In the genomic region with DNA sequence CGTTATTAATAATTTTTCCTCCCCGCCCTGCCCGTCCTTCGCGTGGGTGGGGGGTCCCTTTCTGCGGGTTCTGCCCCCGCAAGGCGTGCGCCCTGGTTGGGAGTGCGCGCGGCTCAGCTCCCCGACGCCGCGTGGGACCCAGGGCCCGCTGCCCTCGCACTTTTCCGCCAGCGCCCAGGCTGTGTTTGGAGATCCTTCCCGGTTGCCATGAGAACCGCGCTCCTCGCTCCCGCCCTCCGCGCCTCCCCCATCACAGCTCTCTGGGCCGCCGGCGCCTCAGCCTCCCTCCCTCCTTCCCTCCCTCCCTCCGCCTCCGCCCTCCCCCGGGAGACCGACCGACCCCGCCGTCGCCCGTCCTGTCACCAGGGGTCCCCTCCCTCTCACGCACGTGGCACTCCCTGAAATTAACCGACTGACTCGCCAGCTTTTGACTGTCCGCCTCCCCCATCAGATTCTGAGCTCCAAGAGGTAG, we compare ENCODE assay signal across 1 cellular context.
A peak's percentile ranks its signal among the peaks of the same experiment; 100 is the strongest.
TF ChIP-seq lines count a peak whose summit lies in the region.

No MANE protein-coding gene starts in this region.

TF ChIP-seq in K562, 482 proteins besides CTCF, POLR2A, EP300 and RAD21 (continued from another document and continues in another):
- TF ChIP-seq, protein P1, sequence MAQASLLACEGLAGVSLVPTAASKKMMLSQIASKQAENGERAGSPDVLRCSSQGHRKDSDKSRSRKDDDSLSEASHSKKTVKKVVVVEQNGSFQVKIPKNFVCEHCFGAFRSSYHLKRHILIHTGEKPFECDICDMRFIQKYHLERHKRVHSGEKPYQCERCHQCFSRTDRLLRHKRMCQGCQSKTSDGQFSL (CRISPR knock-in tag; IDR thresholded peaks at IDR 0.05) = peak; percentile 46; the same call in 1 of the 2 replicates
- TF ChIP-seq, protein P1 (tag; IDR thresholded peaks at IDR 0.05) = 0 out of 4 replicates have a peak, but pooled peaks of 1 of the 2 experiments have one; percentile 60
- TF ChIP-seq SIN3B (IDR thresholded peaks at IDR 0.05; ENCODE audit: low read depth) (no peak), CCNT2 (IDR thresholded peaks at IDR 0.05; ENCODE audit: borderline replicate concordance, extremely low read depth, insufficient read length, low read depth, low read length) (peak; percentile 62), ZNF695 (CRISPR knock-in tag; IDR thresholded peaks at IDR 0.05) (no peak), PTBP1 (IDR thresholded peaks at IDR 0.05; ENCODE audit: low read depth, low read length) (peak; percentile 10; the same call in 1 of the 2 replicates), NRF1 (conservative IDR thresholded peaks at IDR 0.05 in 1 of 2, IDR thresholded peaks at IDR 0.05 in 1 of 2) (peak; percentile 42 to 44; a peak in 1 of 4 replicates), ETV5 (CRISPR knock-in tag; IDR thresholded peaks at IDR 0.05; ENCODE audit: low read depth) (no peak), YY1 (IDR thresholded peaks at IDR 0.05; ENCODE audit: borderline replicate concordance in 1 of 3, control insufficient read depth in 1 of 3, extremely low read depth in 1 of 3, insufficient read depth in 3 of 3, insufficient read length in 1 of 3, insufficient replicate concordance in 2 of 3, low read depth in 1 of 3, low read length in 2 of 3) (peak in 1 of 3 experiments; percentile 62), CAMTA2 (CRISPR knock-in tag; conservative IDR thresholded peaks at IDR 0.05) (no peak), HNRNPK (IDR thresholded peaks at IDR 0.05; ENCODE audit: low read depth, low read length, poor library complexity, severe bottlenecking) (peak; percentile 52), CBFB (CRISPR knock-in tag; IDR thresholded peaks at IDR 0.05) (no peak), FOXM1 (IDR thresholded peaks at IDR 0.05; ENCODE audit: low read depth) (no peak), FOXM1 (CRISPR knock-in tag; IDR thresholded peaks at IDR 0.05; ENCODE audit: low read depth) (peak; percentile 86; the same call in 1 of the 2 replicates), ZC3H4 (CRISPR knock-in tag; IDR thresholded peaks at IDR 0.05; ENCODE audit: borderline replicate concordance) (no peak), POLR2G (IDR thresholded peaks at IDR 0.05; ENCODE audit: low read depth, low read length) (peak; percentile 56), CHD2 (IDR thresholded peaks at IDR 0.05; ENCODE audit: low read depth, low read length) (peak; percentile 68), SP1 (CRISPR knock-in tag; IDR thresholded peaks at IDR 0.05) (peak; percentile 2; the same call in 1 of the 2 replicates), ZNF589 (CRISPR knock-in tag; IDR thresholded peaks at IDR 0.05; ENCODE audit: low read depth) (0 out of 2 replicates have a peak, but pooled peaks have one; percentile 44), BMI1 (IDR thresholded peaks at IDR 0.05; ENCODE audit: low read length) (peak; percentile 88), MEIS2 (IDR thresholded peaks at IDR 0.05; ENCODE audit: partially characterized antibody) (peak; percentile 8), EGR1 (conservative IDR thresholded peaks at IDR 0.05) (peak; percentile 95), CTBP1 (IDR thresholded peaks at IDR 0.05; ENCODE audit: borderline replicate concordance) (0 out of 2 replicates have a peak, but pooled peaks have one; percentile 34), CXXC5 (CRISPR knock-in tag; IDR thresholded peaks at IDR 0.05) (0 out of 2 replicates have a peak, but pooled peaks have one; percentile 27), ZFX (CRISPR knock-in tag; IDR thresholded peaks at IDR 0.05) (peak; percentile 62; the same call in 1 of the 2 replicates), TBP (optimal IDR thresholded peaks at IDR 0.05; ENCODE audit: low read depth, low read length) (peak; percentile 37), MBD2 (IDR thresholded peaks at IDR 0.05; ENCODE audit: borderline replicate concordance, low read depth) (peak; percentile 34; the same call in 1 of the 2 replicates), ZNF263 (CRISPR knock-in tag; IDR thresholded peaks at IDR 0.05; ENCODE audit: borderline replicate concordance) (peak; percentile 49; the same call in 1 of the 2 replicates), FIP1L1 (IDR thresholded peaks at IDR 0.05; ENCODE audit: low read depth, low read length, poor library complexity, severe bottlenecking) (peak; percentile 41), JUND (IDR thresholded peaks at IDR 0.05; ENCODE audit: borderline replicate concordance, low read depth, low read length) (peak; percentile 31; the same call in 1 of the 2 replicates), JUND (tag; IDR thresholded peaks at IDR 0.05; ENCODE audit: borderline replicate concordance, low read depth, low read length) (no peak), ZBTB7A (IDR thresholded peaks at IDR 0.05; ENCODE audit: borderline replicate concordance, control insufficient read depth, low read depth, low read length) (peak; percentile 64), RB1 (IDR thresholded peaks at IDR 0.05; ENCODE audit: low read depth) (peak; percentile 64), RFX1 (IDR thresholded peaks at IDR 0.05) (peak; percentile 95), RAD51 (IDR thresholded peaks at IDR 0.05; ENCODE audit: borderline replicate concordance, low read depth) (no peak), L3MBTL2 (IDR thresholded peaks at IDR 0.05) (peak; percentile 95), DPF2 (IDR thresholded peaks at IDR 0.05) (peak; percentile 55; the same call in 1 of the 2 replicates), ZNF551 (CRISPR knock-in tag; IDR thresholded peaks at IDR 0.05) (no peak), RNF2 (IDR thresholded peaks at IDR 0.05) (peak; percentile 68; the same call in 1 of the 2 replicates), ZNF354B (CRISPR knock-in tag; IDR thresholded peaks at IDR 0.05) (no peak), FOXA3 (CRISPR knock-in tag; conservative IDR thresholded peaks at IDR 0.05 in 1 of 2, IDR thresholded peaks at IDR 0.05 in 1 of 2) (no peak), PCBP1 (IDR thresholded peaks at IDR 0.05; ENCODE audit: low read depth, low read length, poor library complexity, severe bottlenecking) (peak; percentile 75), SUPT5H (IDR thresholded peaks at IDR 0.05) (0 out of 2 replicates have a peak, but pooled peaks have one; percentile 24), TRIM24 (IDR thresholded peaks at IDR 0.05) (0 out of 4 replicates have a peak, but pooled peaks of 1 of the 2 experiments have one; percentile 8)
- TF ChIP-seq, protein P2, sequence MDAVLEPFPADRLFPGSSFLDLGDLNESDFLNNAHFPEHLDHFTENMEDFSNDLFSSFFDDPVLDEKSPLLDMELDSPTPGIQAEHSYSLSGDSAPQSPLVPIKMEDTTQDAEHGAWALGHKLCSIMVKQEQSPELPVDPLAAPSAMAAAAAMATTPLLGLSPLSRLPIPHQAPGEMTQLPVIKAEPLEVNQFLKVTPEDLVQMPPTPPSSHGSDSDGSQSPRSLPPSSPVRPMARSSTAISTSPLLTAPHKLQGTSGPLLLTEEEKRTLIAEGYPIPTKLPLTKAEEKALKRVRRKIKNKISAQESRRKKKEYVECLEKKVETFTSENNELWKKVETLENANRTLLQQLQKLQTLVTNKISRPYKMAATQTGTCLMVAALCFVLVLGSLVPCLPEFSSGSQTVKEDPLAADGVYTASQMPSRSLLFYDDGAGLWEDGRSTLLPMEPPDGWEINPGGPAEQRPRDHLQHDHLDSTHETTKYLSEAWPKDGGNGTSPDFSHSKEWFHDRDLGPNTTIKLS (IDR thresholded peaks at IDR 0.05; ENCODE audit: borderline replicate concordance, low read depth) = no peak; the same call in 1 of the 2 replicates
- TF ChIP-seq, protein P3, sequence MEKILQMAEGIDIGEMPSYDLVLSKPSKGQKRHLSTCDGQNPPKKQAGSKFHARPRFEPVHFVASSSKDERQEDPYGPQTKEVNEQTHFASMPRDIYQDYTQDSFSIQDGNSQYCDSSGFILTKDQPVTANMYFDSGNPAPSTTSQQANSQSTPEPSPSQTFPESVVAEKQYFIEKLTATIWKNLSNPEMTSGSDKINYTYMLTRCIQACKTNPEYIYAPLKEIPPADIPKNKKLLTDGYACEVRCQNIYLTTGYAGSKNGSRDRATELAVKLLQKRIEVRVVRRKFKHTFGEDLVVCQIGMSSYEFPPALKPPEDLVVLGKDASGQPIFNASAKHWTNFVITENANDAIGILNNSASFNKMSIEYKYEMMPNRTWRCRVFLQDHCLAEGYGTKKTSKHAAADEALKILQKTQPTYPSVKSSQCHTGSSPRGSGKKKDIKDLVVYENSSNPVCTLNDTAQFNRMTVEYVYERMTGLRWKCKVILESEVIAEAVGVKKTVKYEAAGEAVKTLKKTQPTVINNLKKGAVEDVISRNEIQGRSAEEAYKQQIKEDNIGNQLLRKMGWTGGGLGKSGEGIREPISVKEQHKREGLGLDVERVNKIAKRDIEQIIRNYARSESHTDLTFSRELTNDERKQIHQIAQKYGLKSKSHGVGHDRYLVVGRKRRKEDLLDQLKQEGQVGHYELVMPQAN (IDR thresholded peaks at IDR 0.05; ENCODE audit: borderline replicate concordance) = peak; percentile 68; the same call in 1 of the 2 replicates
- TF ChIP-seq, protein P4, sequence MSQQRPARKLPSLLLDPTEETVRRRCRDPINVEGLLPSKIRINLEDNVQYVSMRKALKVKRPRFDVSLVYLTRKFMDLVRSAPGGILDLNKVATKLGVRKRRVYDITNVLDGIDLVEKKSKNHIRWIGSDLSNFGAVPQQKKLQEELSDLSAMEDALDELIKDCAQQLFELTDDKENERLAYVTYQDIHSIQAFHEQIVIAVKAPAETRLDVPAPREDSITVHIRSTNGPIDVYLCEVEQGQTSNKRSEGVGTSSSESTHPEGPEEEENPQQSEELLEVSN (IDR thresholded peaks at IDR 0.05; ENCODE audit: borderline replicate concordance in 1 of 2, extremely low read depth in 1 of 2, insufficient read depth in 1 of 2, insufficient read length in 1 of 2, low read depth in 1 of 2, low read length in 1 of 2, poor library complexity in 1 of 2, severe bottlenecking in 1 of 2) = peak; percentile 72 to 93
- TF ChIP-seq, protein P5, sequence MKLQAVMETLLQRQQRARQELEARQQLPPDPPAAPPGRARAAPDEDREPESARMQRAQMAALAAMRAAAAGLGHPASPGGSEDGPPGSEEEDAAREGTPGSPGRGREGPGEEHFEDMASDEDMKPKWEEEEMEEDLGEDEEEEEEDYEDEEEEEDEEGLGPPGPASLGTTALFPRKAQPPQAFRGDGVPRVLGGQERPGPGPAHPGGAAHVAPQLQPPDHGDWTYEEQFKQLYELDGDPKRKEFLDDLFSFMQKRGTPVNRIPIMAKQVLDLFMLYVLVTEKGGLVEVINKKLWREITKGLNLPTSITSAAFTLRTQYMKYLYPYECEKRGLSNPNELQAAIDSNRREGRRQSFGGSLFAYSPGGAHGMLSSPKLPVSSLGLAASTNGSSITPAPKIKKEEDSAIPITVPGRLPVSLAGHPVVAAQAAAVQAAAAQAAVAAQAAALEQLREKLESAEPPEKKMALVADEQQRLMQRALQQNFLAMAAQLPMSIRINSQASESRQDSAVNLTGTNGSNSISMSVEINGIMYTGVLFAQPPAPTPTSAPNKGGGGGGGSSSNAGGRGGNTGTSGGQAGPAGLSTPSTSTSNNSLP (IDR thresholded peaks at IDR 0.05; ENCODE audit: borderline replicate concordance, low read depth, low read length) = 0 out of 2 replicates have a peak, but pooled peaks have one; percentile 27
- TF ChIP-seq, protein P6, sequence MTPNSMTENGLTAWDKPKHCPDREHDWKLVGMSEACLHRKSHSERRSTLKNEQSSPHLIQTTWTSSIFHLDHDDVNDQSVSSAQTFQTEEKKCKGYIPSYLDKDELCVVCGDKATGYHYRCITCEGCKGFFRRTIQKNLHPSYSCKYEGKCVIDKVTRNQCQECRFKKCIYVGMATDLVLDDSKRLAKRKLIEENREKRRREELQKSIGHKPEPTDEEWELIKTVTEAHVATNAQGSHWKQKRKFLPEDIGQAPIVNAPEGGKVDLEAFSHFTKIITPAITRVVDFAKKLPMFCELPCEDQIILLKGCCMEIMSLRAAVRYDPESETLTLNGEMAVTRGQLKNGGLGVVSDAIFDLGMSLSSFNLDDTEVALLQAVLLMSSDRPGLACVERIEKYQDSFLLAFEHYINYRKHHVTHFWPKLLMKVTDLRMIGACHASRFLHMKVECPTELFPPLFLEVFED (CRISPR knock-in tag; conservative IDR thresholded peaks at IDR 0.05) = 0 out of 2 replicates have a peak, but pooled peaks have one; percentile 47
- TF ChIP-seq, protein P7, sequence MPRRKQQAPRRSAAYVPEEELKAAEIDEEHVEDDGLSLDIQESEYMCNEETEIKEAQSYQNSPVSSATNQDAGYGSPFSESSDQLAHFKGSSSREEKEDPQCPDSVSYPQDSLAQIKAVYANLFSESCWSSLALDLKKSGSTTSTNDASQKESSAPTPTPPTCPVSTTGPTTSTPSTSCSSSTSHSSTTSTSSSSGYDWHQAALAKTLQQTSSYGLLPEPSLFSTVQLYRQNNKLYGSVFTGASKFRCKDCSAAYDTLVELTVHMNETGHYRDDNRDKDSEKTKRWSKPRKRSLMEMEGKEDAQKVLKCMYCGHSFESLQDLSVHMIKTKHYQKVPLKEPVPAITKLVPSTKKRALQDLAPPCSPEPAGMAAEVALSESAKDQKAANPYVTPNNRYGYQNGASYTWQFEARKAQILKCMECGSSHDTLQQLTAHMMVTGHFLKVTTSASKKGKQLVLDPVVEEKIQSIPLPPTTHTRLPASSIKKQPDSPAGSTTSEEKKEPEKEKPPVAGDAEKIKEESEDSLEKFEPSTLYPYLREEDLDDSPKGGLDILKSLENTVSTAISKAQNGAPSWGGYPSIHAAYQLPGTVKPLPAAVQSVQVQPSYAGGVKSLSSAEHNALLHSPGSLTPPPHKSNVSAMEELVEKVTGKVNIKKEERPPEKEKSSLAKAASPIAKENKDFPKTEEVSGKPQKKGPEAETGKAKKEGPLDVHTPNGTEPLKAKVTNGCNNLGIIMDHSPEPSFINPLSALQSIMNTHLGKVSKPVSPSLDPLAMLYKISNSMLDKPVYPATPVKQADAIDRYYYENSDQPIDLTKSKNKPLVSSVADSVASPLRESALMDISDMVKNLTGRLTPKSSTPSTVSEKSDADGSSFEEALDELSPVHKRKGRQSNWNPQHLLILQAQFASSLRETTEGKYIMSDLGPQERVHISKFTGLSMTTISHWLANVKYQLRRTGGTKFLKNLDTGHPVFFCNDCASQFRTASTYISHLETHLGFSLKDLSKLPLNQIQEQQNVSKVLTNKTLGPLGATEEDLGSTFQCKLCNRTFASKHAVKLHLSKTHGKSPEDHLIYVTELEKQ (CRISPR knock-in tag; IDR thresholded peaks at IDR 0.05) = no peak
